11 cellular contexts compared by ENCODE assay signal in the genomic region with DNA sequence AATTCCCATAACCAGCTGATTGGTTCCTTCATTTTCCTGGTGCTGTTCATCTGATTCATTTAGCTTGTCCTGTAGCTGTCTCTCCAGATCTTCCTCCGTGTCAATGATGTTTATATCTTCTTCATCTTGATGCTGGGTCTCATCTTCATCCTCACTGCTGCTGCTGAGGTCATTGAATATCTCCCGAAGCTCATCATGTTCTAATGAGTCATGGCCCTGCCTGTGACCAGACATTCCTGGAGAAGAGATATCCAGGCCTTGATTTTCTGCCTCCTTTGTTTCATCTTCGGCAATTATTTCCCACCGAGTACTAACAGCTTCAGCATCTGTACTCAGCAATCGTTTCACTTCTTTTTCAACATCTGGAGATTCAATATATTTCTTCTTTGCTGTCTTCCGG. TPM values are rescaled to one million over a fixed set of nuclear protein-coding genes. Genes with fewer than 3 reads are reported as not detected.
A peak's percentile ranks its signal among the peaks of the same experiment; 100 is the strongest.
DNase-seq lines count a peak whose midpoint lies in the region; ATAC-seq and TF ChIP-seq lines count a peak whose summit lies in the region.
"Had no signal": no experiment of that assay in that cellular context is flagged by ENCODE, and none has a peak within 500 bp of the region (broad histone marks: within the 10 kb centered on the region; RNA-seq: fewer than 3 reads in every experiment).

No MANE protein-coding gene starts in this region.

- no peak for ATAC-seq in heart left ventricle
- no peak for ATAC-seq in activated CD8-positive, alpha-beta T cell treated with anti-CD3 and anti-CD28 coated beads for 36 hours

- H3K27me3 ChIP-seq in cardiac muscle cell (no peaks in the 10 kb centered on the region), heart left ventricle (no peaks in the 10 kb centered on the region), liver (ENCODE audit: control insufficient read depth in 4 of 4, insufficient read depth in 4 of 4, low read length in 3 of 4) (no peaks in the 10 kb centered on the region), testis (no peaks in the 10 kb centered on the region)

- TF ChIP-seq CTCF in cardiac muscle cell (IDR thresholded peaks at IDR 0.05; ENCODE audit: low read depth, low read length) (no peak), heart left ventricle (IDR thresholded peaks at IDR 0.05) (no peak), liver (IDR thresholded peaks at IDR 0.05; ENCODE audit: low read depth, low read length, missing input control) (no peak), testis (IDR thresholded peaks at IDR 0.05) (no peak)
- no peak for TF ChIP-seq CTCF in activated CD8-positive, alpha-beta T cell treated with anti-CD3 and anti-CD28 coated beads for 36 hours (IDR thresholded peaks at IDR 0.05)

- H3K9ac ChIP-seq in liver (ENCODE audit: low read depth in 1 of 2, low read length in 2 of 2) = no peak overlapping the region

- H3K27me3 Mint-ChIP-seq in activated CD8-positive, alpha-beta T cell treated with anti-CD3 and anti-CD28 coated beads for 36 hours = no peaks in the 10 kb centered on the region

- CTCF ChIA-PET in activated CD8-positive, alpha-beta T cell treated with anti-CD3 and anti-CD28 coated beads for 36 hours (lab: Charles Lee) = interaction anchor here (1.0 to 3.5 kb wide), 22 partner anchors 8 to 248 kb away, joined by 3 to 36 read pairs (median 6); a partner anchor contains a TSS

- POLR2A ChIA-PET in activated CD8-positive, alpha-beta T cell treated with anti-CD3 and anti-CD28 coated beads for 36 hours (lab: Charles Lee) = interaction anchor here (1.3 to 2.0 kb wide), 3 partner anchors 12 to 173 kb away, joined by 3 to 8 read pairs (median 4); no protein-coding TSS in a partner anchor

- intact Hi-C loops in heart left ventricle (cut with DNase I) = loop anchor here in 1 of 10 donors (10.0 kb wide), 1 partner anchor 74 kb away; a partner anchor contains a TSS
- intact Hi-C loops in activated CD8-positive, alpha-beta T cell treated with anti-CD3 and anti-CD28 coated beads for 36 hours (cut with micrococcal nuclease) = no loop called here
- intact Hi-C loops in testis (cut with DNase I; ENCODE audit: low total_unique reads) = no loop called here

- H3K4me3 ChIP-seq in cardiac muscle cell = peak overlapping the region; percentile 74
- peak overlapping the region in 6 of 12 donors; percentile 67 to 88 (median 70) for H3K4me3 ChIP-seq in heart left ventricle
- H3K4me3 ChIP-seq in liver (ENCODE audit: low read depth in 1 of 3, low read length in 3 of 3) = peak overlapping the region in 2 of 3 donors; percentile 96 to 97
- peak overlapping the region; percentile 84 to 91 for H3K4me3 ChIP-seq in testis

- TF ChIP-seq RAD21 in liver (IDR thresholded peaks at IDR 0.05) = no peak

- WGBS in heart left ventricle, 4 donors = 82 to 92% (median 85%) methylated on average over 6 of the region's 6 CpGs
- WGBS in liver = 98% methylated on average over 6 of the region's 6 CpGs
- 53 to 61% methylated on average over 6 of the region's 6 CpGs for WGBS in testis, 2 donors

- peaks cover 21% of the 10 kb centered on the region for H3K36me3 ChIP-seq in cardiac muscle cell
- peaks cover 0 to 46% (median 13%) of the 10 kb centered on the region in 9 donors for H3K36me3 ChIP-seq in heart left ventricle
- peaks cover 0 to 25% (median 21%) of the 10 kb centered on the region in 4 donors for H3K36me3 ChIP-seq in liver (ENCODE audit: control insufficient read depth in 4 of 4, insufficient read depth in 3 of 4, low read depth in 1 of 4, low read length in 3 of 4)
- no peaks in the 10 kb centered on the region for H3K36me3 ChIP-seq in testis (ENCODE audit: low read depth, missing control alignments)

- H3K9me3 ChIP-seq in cardiac muscle cell (ENCODE audit: low read depth) (peaks cover 7% of the 10 kb centered on the region), heart left ventricle (peaks cover 4 to 86% (median 59%) of the 10 kb centered on the region in 12 donors), liver (ENCODE audit: control insufficient read depth in 4 of 4, low read length in 3 of 4) (peaks cover 32 to 62% (median 40%) of the 10 kb centered on the region in 4 donors), testis (no peaks in the 10 kb centered on the region)

- H3K4me1 Mint-ChIP-seq in activated CD8-positive, alpha-beta T cell treated with anti-CD3 and anti-CD28 coated beads for 36 hours (ENCODE audit: low read depth) = peaks cover 27% of the 10 kb centered on the region

- H3K9me3 Mint-ChIP-seq in activated CD8-positive, alpha-beta T cell treated with anti-CD3 and anti-CD28 coated beads for 36 hours = peaks cover 50% of the 10 kb centered on the region

- TF ChIP-seq POLR2A in heart left ventricle (IDR thresholded peaks at IDR 0.05) (no peak), testis (IDR thresholded peaks at IDR 0.05) (no peak)

- DNase-seq in cardiac muscle cell (ENCODE audit: low read depth in 1 of 2, low spot score in 1 of 2) (no peak), heart left ventricle (no peak), testis (no peak), UCSD-AML1 (lab: John Stamatoyannopoulos, UW; ENCODE audit: unreplicated experiment) (no peak), NCI-H82 treated with DMSO at 0.1 percent for 48 hours (lab: John Stamatoyannopoulos, UW; ENCODE audit: unreplicated experiment) (no peak), COR-L47 (lab: John Stamatoyannopoulos, UW) (no peak)
- DNase-seq in activated CD8-positive, alpha-beta T cell treated with anti-CD3 and anti-CD28 coated beads for 36 hours = no peak
- DNase-seq: NCI-H446 treated with DMSO at 0.1 percent for 48 hours had no signal

- H3K36me3 Mint-ChIP-seq in activated CD8-positive, alpha-beta T cell treated with anti-CD3 and anti-CD28 coated beads for 36 hours (ENCODE audit: low read depth) = peaks cover 64% of the 10 kb centered on the region

- peak overlapping the region; percentile 95 for H3K4me3 Mint-ChIP-seq in activated CD8-positive, alpha-beta T cell treated with anti-CD3 and anti-CD28 coated beads for 36 hours

- no peaks in the 10 kb centered on the region for H3K4me1 ChIP-seq in cardiac muscle cell (ENCODE audit: low read depth)
- H3K4me1 ChIP-seq in heart left ventricle = peaks cover 0 to 18% (median 8%) of the 10 kb centered on the region in 12 donors
- H3K4me1 ChIP-seq in liver (ENCODE audit: control insufficient read depth in 4 of 4, insufficient read depth in 4 of 4, low read length in 3 of 4) = peaks cover 0 to 17% (median 4%) of the 10 kb centered on the region in 4 donors
- H3K4me1 ChIP-seq in testis = no peaks in the 10 kb centered on the region

- no peak overlapping the region for H3K27ac ChIP-seq in cardiac muscle cell
- H3K27ac ChIP-seq in heart left ventricle = peak overlapping the region in 1 of 12 donors; percentile 91
- no peak overlapping the region for H3K27ac ChIP-seq in liver (ENCODE audit: low read depth in 1 of 2, low read length in 2 of 2)
- H3K27ac ChIP-seq in testis = peak overlapping the region; percentile 97 to 99

- peak overlapping the region; percentile 98 for H3K27ac Mint-ChIP-seq in activated CD8-positive, alpha-beta T cell treated with anti-CD3 and anti-CD28 coated beads for 36 hours

TF ChIP-seq in liver, 16 proteins besides CTCF, POLR2A, EP300 and RAD21 (continues in another document):
- TF ChIP-seq SP1 (IDR thresholded peaks at IDR 0.05) (no peak), JUND (IDR thresholded peaks at IDR 0.05) (no peak), EGR1 (IDR thresholded peaks at IDR 0.05; ENCODE audit: low read depth in 2 of 2) (no peak), HNF4A (conservative IDR thresholded peaks at IDR 0.05) (no peak)

RNA-seq across cellular contexts. Expression of a gene that starts 1.4 kb away (rescaled TPM):
- 93.8 and 124 TPM in 2 replicates for total RNA-seq in cardiac muscle cell
- polyA plus RNA-seq in cardiac muscle cell = 165 and 215 TPM in 2 replicates
- total RNA-seq in heart left ventricle = 100 to 1,000 TPM in 4 of 9 donors, 10 to 100 TPM in 5; 73.9 to 107 (median 99.9) TPM
- polyA plus RNA-seq in heart left ventricle = 100 to 1,000 TPM in 1 of 2 donors, 10 to 100 TPM in 1; 47.2 to 159 TPM
- total RNA-seq in activated CD8-positive, alpha-beta T cell treated with anti-CD3 and anti-CD28 coated beads for 36 hours = 10 to 100 TPM; 56.2 to 58.1 TPM
- total RNA-seq in liver = 10 to 100 TPM; 25.7 to 36.3 TPM
- polyA plus RNA-seq in liver = 10 to 100 TPM; 23.5 to 30.8 TPM
- total RNA-seq in testis = 100 to 1,000 TPM; 112 to 131 TPM
- 137 TPM for polyA plus RNA-seq in testis (ENCODE audit: insufficient read depth, low read depth, low replicate concordance)

RNA-seq across cellular contexts. Expression of a gene that starts 11.1 kb away (rescaled TPM):
- total RNA-seq in cardiac muscle cell (1.7 and 2.3 TPM in 2 replicates), heart left ventricle (1 to 10 TPM; 2.1 to 4.9 (median 3.5) TPM), liver (under 1 TPM; 0.05 to 0.08 TPM), testis (10 to 100 TPM in 1 of 2 donors, 1 to 10 TPM in 1; 8.7 to 13.1 TPM)
- polyA plus RNA-seq in cardiac muscle cell (0.40 and 1.2 TPM in 2 replicates), heart left ventricle (1 to 10 TPM; 1.3 to 1.4 TPM), liver (under 1 TPM in 1 of 2 donors, not detected in 1; 0.05 TPM), testis (ENCODE audit: insufficient read depth, low read depth, low replicate concordance) (1.6 TPM)
- under 1 TPM in 1 of 2 experiments, not detected in 1; 0.07 TPM for total RNA-seq in activated CD8-positive, alpha-beta T cell treated with anti-CD3 and anti-CD28 coated beads for 36 hours
- polyA plus RNA-seq: CD14-positive monocyte had no signal

RNA-seq across cellular contexts. Expression of a gene that starts 15.4 kb away (rescaled TPM):
- 0.42 TPM in 1 of 2 replicates, not detected in the other for total RNA-seq in cardiac muscle cell
- polyA plus RNA-seq in cardiac muscle cell = not detected in 2 replicates
- not detected for total RNA-seq in heart left ventricle
- not detected for polyA plus RNA-seq in heart left ventricle
- total RNA-seq in activated CD8-positive, alpha-beta T cell treated with anti-CD3 and anti-CD28 coated beads for 36 hours = under 1 TPM in 1 of 2 experiments, not detected in 1; 0.25 TPM
- total RNA-seq in liver = under 1 TPM; 0.19 to 0.42 TPM
- polyA plus RNA-seq in liver = not detected
- total RNA-seq in testis = 1 to 10 TPM; 4.0 to 4.4 TPM
- 15.9 TPM for polyA plus RNA-seq in testis (ENCODE audit: insufficient read depth, low read depth, low replicate concordance)
- total RNA-seq: kidney epithelial cell had no signal
- polyA plus RNA-seq: CD14-positive monocyte had no signal

RNA-seq across cellular contexts. Expression of a gene that starts 19.4 kb away (rescaled TPM):
- total RNA-seq in cardiac muscle cell (0.95 and 1.8 TPM in 2 replicates), heart left ventricle (10 to 100 TPM in 6 of 9 donors, 1 to 10 TPM in 3; 5.8 to 15.1 (median 10.7) TPM), liver (under 1 TPM; 0.23 to 0.42 TPM), testis (10 to 100 TPM; 19.4 to 31.0 TPM)
- polyA plus RNA-seq in cardiac muscle cell (0.18 and 1.1 TPM in 2 replicates), heart left ventricle (1 to 10 TPM; 2.7 to 3.6 TPM), liver (under 1 TPM; 0.26 to 0.46 TPM), testis (ENCODE audit: insufficient read depth, low read depth, low replicate concordance) (5.6 TPM)
- total RNA-seq in activated CD8-positive, alpha-beta T cell treated with anti-CD3 and anti-CD28 coated beads for 36 hours = not detected
- polyA plus RNA-seq: CD14-positive monocyte had no signal

RNA-seq across cellular contexts. Expression of a gene that starts 24.4 kb away (rescaled TPM):
- total RNA-seq in cardiac muscle cell (1.5 and 3.2 TPM in 2 replicates), heart left ventricle (10 to 100 TPM in 8 of 9 donors, 1 to 10 TPM in 1; 7.6 to 27.2 (median 14.7) TPM), liver (under 1 TPM; 0.09 to 0.59 TPM), testis (10 to 100 TPM; 19.3 to 31.8 TPM)
- polyA plus RNA-seq in cardiac muscle cell (1.4 and 2.2 TPM in 2 replicates), heart left ventricle (1 to 10 TPM; 3.5 to 5.9 TPM), liver (under 1 TPM; 0.25 to 0.32 TPM), testis (ENCODE audit: insufficient read depth, low read depth, low replicate concordance) (4.4 TPM)
- not detected for total RNA-seq in activated CD8-positive, alpha-beta T cell treated with anti-CD3 and anti-CD28 coated beads for 36 hours
- polyA plus RNA-seq: CD14-positive monocyte had no signal

Comparison
In these comparisons a context has a peak if more than half of its experiments do, and no peak if none do; other contexts are left out.
1. H3K27ac ChIP-seq: peak in testis (2 of 2); none in cardiac muscle cell (single experiment) and liver (0 of 2).